ENCODE assay signal across 20 cellular contexts in genomic region chr10:31686566-31686965, GRCh38.
"Had no signal": no experiment of that assay in that cellular context is flagged by ENCODE, and none has a peak within 500 bp of the region (broad histone marks: within the 10 kb centered on the region; RNA-seq: fewer than 3 reads in every experiment).

No MANE protein-coding gene starts in this region.

- H3K27ac ChIP-seq: ascending aorta had no signal

- H3K4me1 ChIP-seq: ascending aorta had no signal

- H3K27me3 ChIP-seq: ascending aorta had no signal

- DNase-seq: activated CD4-positive, alpha-beta T cell treated with anti-CD3 and anti-CD28 coated beads for 4 hours; activated CD4-positive, alpha-beta T cell treated with anti-CD3 and anti-CD28 coated beads, Interleukin-2, amount 50 U/mL, for 4 hours; activated CD8-positive, alpha-beta memory T cell treated with anti-CD3 and anti-CD28 coated beads for 24 hours; activated effector memory CD4-positive, alpha-beta T cell treated with anti-CD3 and anti-CD28 coated beads, Interleukin-2, amount 50 U/mL, for 16 hours; activated naive CD4-positive, alpha-beta T cell treated with Interleukin-2 at 50 U/mL for 16 hours; activated T-cell treated with anti-CD3 and anti-CD28 coated beads, Interleukin-2, amount 50 U/mL, for 4 hours; MM.1S; NCI-H1092 treated with DMSO at 0.1 percent for 48 hours; NCI-H1417 treated with DMSO at 0.1 percent for 48 hours; NCI-H1694 treated with DMSO at 0.1 percent for 48 hours; NCI-H2029 treated with DMSO at 0.1 percent for 48 hours; NCI-H510A treated with DMSO at 0.1 percent for 48 hours; NCI-H69; NK-92 treated with Interleukin-12 subunit alpha and Interleukin-12 subunit beta, amount 100 ng/mL, for 24 hours; OCI-M1; RPMI8226; SHP77 had no signal

- H3K4me3 ChIP-seq: ascending aorta had no signal

- ATAC-seq: activated CD4-positive, CD25-positive, alpha-beta regulatory T cell treated with anti-CD3 and anti-CD28 coated beads, Interleukin-2, amount 50 U/mL, for 24 hours; activated T-cell treated with anti-CD3 and anti-CD28 coated beads, Interleukin-2, amount 50 U/mL, for 4 hours; Panc1 had no signal

- H3K36me3 ChIP-seq: ascending aorta had no signal
